ENCODE assay signal across 13 cellular contexts in the genomic region with DNA sequence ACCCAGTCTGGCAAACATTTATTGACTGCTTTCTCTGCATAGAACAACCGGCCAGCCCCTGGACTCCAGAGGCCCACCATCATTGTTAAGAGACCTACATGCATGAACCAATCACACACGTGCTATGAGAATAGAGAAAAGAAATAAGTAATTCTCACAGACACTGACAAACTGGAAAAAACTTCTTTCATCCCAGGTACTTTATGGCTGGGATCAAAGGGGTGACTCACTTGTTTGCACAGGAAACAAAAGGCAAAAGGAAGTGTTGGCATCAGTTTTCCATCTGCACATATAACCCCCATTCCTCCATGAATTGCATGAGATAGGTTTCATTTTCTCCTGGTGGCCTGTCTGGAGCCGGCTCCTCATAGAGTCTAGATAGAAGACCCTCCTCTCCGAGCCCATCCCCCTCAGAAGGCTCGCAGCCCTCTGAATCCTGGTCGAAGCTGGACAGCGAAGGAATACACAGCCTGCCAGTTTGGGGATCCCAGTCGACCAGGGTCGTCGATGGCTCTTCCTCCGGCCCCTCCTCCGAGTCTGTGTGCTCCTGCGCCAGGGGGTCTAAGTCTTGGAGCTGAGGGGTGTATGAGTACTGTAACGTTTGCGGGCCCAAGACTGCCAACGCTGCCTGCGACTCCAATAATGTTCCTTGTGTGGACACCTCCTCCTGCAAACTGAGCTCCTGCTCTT. TPM values are rescaled to one million over a fixed set of nuclear protein-coding genes. Genes with fewer than 3 reads are reported as not detected.
DNase-seq lines count a peak whose midpoint lies in the region; ATAC-seq, FAIRE-seq and TF ChIP-seq lines count a peak whose summit lies in the region.
"Had no signal": no experiment of that assay in that cellular context is flagged by ENCODE, and none has a peak within 500 bp of the region (broad histone marks: within the 10 kb centered on the region; RNA-seq: fewer than 3 reads in every experiment).

No MANE protein-coding gene starts in this region.

- H3K4me3 ChIP-seq in bronchial epithelial cell (ENCODE audit: low read depth, low read length): no peak overlapping the region
- H3K4me3 ChIP-seq: psoas muscle, testis had no signal

- DNase-seq in Daoy (ENCODE audit: low read depth) (peak; percentile 70), NCI-H1930 (lab: John Stamatoyannopoulos, UW) (peak; percentile 60 to 71), bronchial epithelial cell (ENCODE audit: low read depth) (peak; percentile 89), lung microvascular endothelial cell (ENCODE audit: low read depth in 2 of 2) (peak; percentile 41 to 83), RPMI8226 (no peak), activated T-cell treated with anti-CD3 and anti-CD28 coated beads for 4 hours (no peak), ACHN (no peak)
- DNase-seq: C1 segment of cervical spinal cord, caudate nucleus, foreskin melanocyte, psoas muscle, testis had no signal

- no peak for TF ChIP-seq CTCF in bronchial epithelial cell (IDR thresholded peaks at IDR 0.05; ENCODE audit: insufficient read depth, low read length, severe bottlenecking)

- no peak for ATAC-seq in HG02970 (IDR thresholded peaks at IDR 0.05; ENCODE audit: low FRiP score, unreplicated experiment)
- ATAC-seq: psoas muscle had no signal

- peak; percentile 82 for FAIRE-seq in bronchial epithelial cell (lab: Jason Lieb, UNC)

- no peaks in the 10 kb centered on the region for H3K36me3 ChIP-seq in bronchial epithelial cell (ENCODE audit: control insufficient read depth, insufficient read depth, low read length)

- in situ Hi-C loops in ACHN (cut with HindIII; ENCODE audit: low pct_ligation_motif_present, low pct_unique_long_range_greater_than_20kb, low sequenced_read_pairs): no loop called here

- H3K27me3 ChIP-seq in bronchial epithelial cell (ENCODE audit: control insufficient read depth, insufficient read depth, low read length): no peaks in the 10 kb centered on the region
- H3K27me3 ChIP-seq: testis had no signal

RNA-seq across cellular contexts. Expression of gene IL20RA, which starts 43.3 kb away (rescaled TPM):
- total RNA-seq in Daoy (2014; rRNA removed; shearing (Covaris generic)): 0.27 and 0.57 TPM in 2 replicates
- total RNA-seq in bronchial epithelial cell (4.5 and 10.5 TPM in 2 replicates), lung microvascular endothelial cell (0.40 and 0.44 TPM in 2 replicates)

Comparison
In these comparisons a context has a peak if more than half of its experiments do, and no peak if none do; other contexts are left out.
1. DNase-seq: peak in Daoy (single experiment), NCI-H1930 (2 of 2), bronchial epithelial cell (single experiment) and lung microvascular endothelial cell (2 of 2); none in RPMI8226 (single experiment), activated T-cell treated with anti-CD3 and anti-CD28 coated beads for 4 hours (single experiment) and ACHN (single experiment).